Comparison of ENCODE assay signal across 29 cellular contexts in genomic region chr5:136199408-136199807, GRCh38. TPM values are rescaled to one million over a fixed set of nuclear protein-coding genes. Genes with fewer than 3 reads are reported as not detected.
"Had no signal": no experiment of that assay in that cellular context is flagged by ENCODE, and none has a peak within 500 bp of the region (broad histone marks: within the 10 kb centered on the region; RNA-seq: fewer than 3 reads in every experiment).

No MANE protein-coding gene starts in this region.

- H3K9me3 ChIP-seq: breast epithelium, right lobe of liver, stomach, suprapubic skin, transverse colon, vagina had no signal

- H3K4me1 ChIP-seq: breast epithelium, right lobe of liver, suprapubic skin, transverse colon, vagina had no signal

- H3K27ac ChIP-seq: breast epithelium, right lobe of liver, skin epidermis, stomach, suprapubic skin, transverse colon, vagina had no signal

- ATAC-seq: left ventricle myocardium superior; right lobe of liver; stimulated activated memory B cell treated with anti-CD40 and anti-IgM and Interleukin-4, amounts not matched to agents 10 μg/mL and 1 μg/mL and 100 μg/mL, for 72 hours; T-helper 17 cell had no signal

- H3K4me3 ChIP-seq: breast epithelium, right lobe of liver, skin epidermis, stomach, suprapubic skin, transverse colon, vagina had no signal

- H3K36me3 Mint-ChIP-seq: activated naive CD8-positive, alpha-beta T cell; memory B cell; stimulated activated memory B cell treated with anti-CD40 and anti-IgM and Interleukin-4, amounts not matched to agents 10 μg/mL and 1 μg/mL and 100 μg/mL, for 72 hours had no signal

- DNase-seq: activated CD4-positive, alpha-beta T cell treated with anti-CD3 and anti-CD28 coated beads for 4 hours; activated CD4-positive, alpha-beta T cell treated with anti-CD3 and anti-CD28 coated beads, Interleukin-2, amount 50 U/mL, for 48 hours; activated CD4-positive, CD25-positive, alpha-beta regulatory T cell; activated naive CD4-positive, alpha-beta T cell; cortex of kidney; foreskin melanocyte; glutamatergic neuron; hippocampal formation; left ventricle myocardium superior; nephron progenitor cell; nucleus accumbens; stimulated activated CD4-positive, alpha-beta T cell treated with anti-CD3 and anti-CD28 coated beads, Interleukin-2, amount 100 ng/mL, for 24 hours; stomach; SW 1271; T-helper 17 cell; transverse colon had no signal

- H3K36me3 ChIP-seq: breast epithelium, right lobe of liver, stomach, suprapubic skin, transverse colon, vagina had no signal

- H3K9me3 Mint-ChIP-seq: activated T-helper 1 cell treated with anti-CD3 and anti-CD28 coated beads, Interleukin-12 subunit alpha, Interleukin-12 subunit beta, Interleukin-2, Interleukin-4 antibody, amounts not matched to agents 30 ng/mL and 10 ng/mL and 1 ng/mL, durations not matched to agents 14 hours and 24 hours and 36 hours; central memory CD8-positive, alpha-beta T cell; memory B cell; nephron progenitor cell; stimulated activated memory B cell treated with anti-CD40 and anti-IgM and Interleukin-4, amounts not matched to agents 10 μg/mL and 1 μg/mL and 100 μg/mL, for 72 hours had no signal

- H3K27ac Mint-ChIP-seq: activated naive CD8-positive, alpha-beta T cell; activated T-helper 1 cell treated with anti-CD3 and anti-CD28 coated beads, Interleukin-12 subunit alpha, Interleukin-12 subunit beta, Interleukin-2, Interleukin-4 antibody, amounts not matched to agents 30 ng/mL and 10 ng/mL and 1 ng/mL, durations not matched to agents 14 hours and 24 hours and 36 hours; memory B cell; nephron progenitor cell; stimulated activated memory B cell treated with anti-CD40 and anti-IgM and Interleukin-4, amounts not matched to agents 10 μg/mL and 1 μg/mL and 100 μg/mL, for 72 hours; T-helper 17 cell had no signal

- H3K27me3 Mint-ChIP-seq: activated naive CD8-positive, alpha-beta T cell had no signal

- H3K4me3 Mint-ChIP-seq: activated naive CD8-positive, alpha-beta T cell; activated T-helper 1 cell treated with anti-CD3 and anti-CD28 coated beads, Interleukin-12 subunit alpha, Interleukin-12 subunit beta, Interleukin-2, Interleukin-4 antibody, amounts not matched to agents 30 ng/mL and 10 ng/mL and 1 ng/mL, durations not matched to agents 14 hours and 24 hours and 36 hours; central memory CD8-positive, alpha-beta T cell; memory B cell; nephron progenitor cell; stimulated activated memory B cell treated with anti-CD40 and anti-IgM and Interleukin-4, amounts not matched to agents 10 μg/mL and 1 μg/mL and 100 μg/mL, for 72 hours; T-helper 17 cell had no signal

- H3K27me3 ChIP-seq: right lobe of liver, transverse colon, vagina had no signal

- H3K4me1 Mint-ChIP-seq: central memory CD8-positive, alpha-beta T cell; memory B cell; stimulated activated memory B cell treated with anti-CD40 and anti-IgM and Interleukin-4, amounts not matched to agents 10 μg/mL and 1 μg/mL and 100 μg/mL, for 72 hours had no signal

RNA-seq across cellular contexts. Expression of gene SMIM32, which starts 6.4 kb away (rescaled TPM):
- total RNA-seq: activated T-helper 1 cell treated with anti-CD3 and anti-CD28 coated beads, Interleukin-12 subunit alpha, Interleukin-12 subunit beta, Interleukin-2, Interleukin-4 antibody, amounts not matched to agents 30 ng/mL and 10 ng/mL and 1 ng/mL, durations not matched to agents 14 hours and 24 hours and 36 hours; breast epithelium; left ventricle myocardium superior; mononuclear cell; myocyte; suprapubic skin; T-helper 17 cell; vagina had no signal
- polyA plus RNA-seq: esophagus had no signal
